In the genomic region with DNA sequence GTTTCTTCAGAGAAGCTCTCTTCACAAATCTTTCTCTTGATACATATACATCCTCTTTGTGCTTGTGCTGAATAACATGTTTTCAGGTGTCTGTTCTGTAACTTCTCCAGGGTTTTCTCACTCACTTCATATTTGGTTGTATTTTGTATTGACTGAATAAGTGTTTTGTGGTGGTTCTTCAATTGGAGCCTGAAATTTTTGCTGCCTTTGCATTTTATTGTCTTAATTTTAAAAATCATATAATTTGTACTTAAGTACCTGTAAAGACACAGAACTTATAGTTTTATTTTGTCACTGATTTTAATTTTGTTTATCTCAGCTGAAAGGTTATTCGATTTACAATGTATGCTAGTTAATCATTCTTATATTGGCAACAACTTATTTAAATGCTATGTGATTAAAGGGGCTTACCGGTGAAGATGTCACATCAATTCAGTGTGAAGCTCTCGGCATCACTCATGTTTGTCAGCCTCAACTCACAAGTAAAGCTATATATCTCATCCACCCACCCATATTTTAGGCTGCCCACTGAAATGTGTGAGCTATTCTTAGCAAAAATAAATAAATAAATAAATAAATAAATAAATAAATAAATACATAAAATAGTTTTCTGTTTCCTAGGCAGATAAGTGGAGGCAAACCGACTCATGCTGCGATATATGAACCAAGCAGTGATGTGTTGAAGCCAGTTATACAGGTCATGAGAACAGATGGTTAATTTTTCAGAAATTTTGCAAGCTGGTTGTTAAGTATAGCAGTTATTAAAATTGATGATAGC, we compare ENCODE assay signal across 9 cellular contexts.
"Had no signal": no experiment of that assay in that cellular context is flagged by ENCODE, and none has a peak within 500 bp of the region (broad histone marks: within the 10 kb centered on the region; RNA-seq: fewer than 3 reads in every experiment).

No MANE protein-coding gene starts in this region.

- H3K4me2 ChIP-seq: GM23338, KMS-11 had no signal

- FAIRE-seq: H1, H54 had no signal

- DNase-seq: H9, HCEC 1CT, HFFc6, KBM-7 had no signal

- ATAC-seq: GM23338 had no signal

- H3K4me3 ChIP-seq: GM23338 had no signal

- H3K27ac ChIP-seq: HL-60, KMS-11 had no signal
